In genomic region chr19:47002853-47003610, GRCh38 we compare ENCODE assay signal across 1 cellular context.
A peak's percentile ranks its signal among the peaks of the same experiment; 100 is the strongest.
TF ChIP-seq lines count a peak whose summit lies in the region.

No MANE protein-coding gene starts in this region.

TF ChIP-seq in HepG2, 621 proteins besides CTCF, POLR2A, EP300 and RAD21:
- TF ChIP-seq ZNF605 (CRISPR knock-in tag; IDR thresholded peaks at IDR 0.05) (0 out of 2 replicates have a peak, but pooled peaks have one; percentile 6), ZNF253 (CRISPR knock-in tag; IDR thresholded peaks at IDR 0.05; ENCODE audit: borderline replicate concordance) (no peak), AGO2 (optimal IDR thresholded peaks at IDR 0.05; ENCODE audit: low read depth, low read length) (peak; percentile 77), RXRB (CRISPR knock-in tag; IDR thresholded peaks at IDR 0.05; ENCODE audit: borderline replicate concordance) (no peak), RBM22 (optimal IDR thresholded peaks at IDR 0.05; ENCODE audit: low read length) (peak; percentile 85), ZNF670 (CRISPR knock-in tag; IDR thresholded peaks at IDR 0.05; ENCODE audit: borderline replicate concordance) (no peak), ZNF441 (CRISPR knock-in tag; IDR thresholded peaks at IDR 0.05; ENCODE audit: borderline replicate concordance) (no peak), HNF1B (CRISPR knock-in tag; IDR thresholded peaks at IDR 0.05) (0 out of 2 replicates have a peak, but pooled peaks have one; percentile 16), NR0B2 (CRISPR knock-in tag; IDR thresholded peaks at IDR 0.05) (0 out of 2 replicates have a peak, but pooled peaks have one; percentile 27), ZNF773 (CRISPR knock-in tag; IDR thresholded peaks at IDR 0.05; ENCODE audit: borderline replicate concordance) (0 out of 2 replicates have a peak, but pooled peaks have one; percentile 33), AKAP8 (CRISPR knock-in tag; IDR thresholded peaks at IDR 0.05) (peak; percentile 71)
